In genomic region chr15:41941644-41942415, GRCh38 we compare ENCODE assay signal across 1 cellular context.
TF ChIP-seq lines count a peak whose summit lies in the region.

No MANE protein-coding gene starts in this region.

TF ChIP-seq in endothelial cell of umbilical vein, 7 proteins besides CTCF, POLR2A, EP300 and RAD21 (continued from another document):
- TF ChIP-seq, protein P1, sequence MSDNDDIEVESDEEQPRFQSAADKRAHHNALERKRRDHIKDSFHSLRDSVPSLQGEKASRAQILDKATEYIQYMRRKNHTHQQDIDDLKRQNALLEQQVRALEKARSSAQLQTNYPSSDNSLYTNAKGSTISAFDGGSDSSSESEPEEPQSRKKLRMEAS (IDR thresholded peaks at IDR 0.05; ENCODE audit: insufficient read depth, insufficient read length): no peak
